ENCODE assay signal across 14 cellular contexts in the genomic region with DNA sequence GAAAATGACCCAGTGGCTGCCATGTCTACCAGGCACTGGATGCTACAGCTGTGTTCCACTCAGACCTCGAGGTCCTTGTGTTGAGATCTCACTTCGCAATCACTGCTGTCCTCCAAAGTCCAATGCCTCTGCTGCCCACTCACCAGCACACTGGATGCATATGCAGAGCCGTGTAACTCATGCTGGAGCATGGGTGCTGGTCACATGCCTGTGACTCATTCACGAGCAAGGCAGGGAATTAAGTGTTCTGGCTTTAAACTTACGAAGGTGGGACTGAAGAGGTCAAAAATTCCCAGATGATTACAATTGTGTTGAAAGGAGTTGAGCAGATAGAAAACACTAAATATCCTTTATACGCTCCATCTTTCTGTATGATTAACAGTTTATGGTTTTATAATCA.
DNase-seq lines count a peak whose midpoint lies in the region; FAIRE-seq and TF ChIP-seq lines count a peak whose summit lies in the region.
"Had no signal": no experiment of that assay in that cellular context is flagged by ENCODE, and none has a peak within 500 bp of the region (broad histone marks: within the 10 kb centered on the region; RNA-seq: fewer than 3 reads in every experiment).

No MANE protein-coding gene starts in this region.

- 15 to 62% (median 47%) methylated on average over 6 of the region's 6 CpGs for WGBS in small intestine, 3 donors

- intact Hi-C loops in activated CD4-positive, alpha-beta memory T cell treated with anti-CD3 and anti-CD28 coated beads for 36 hours (cut with micrococcal nuclease), result no loop called here

- DNase-seq in HEK293T (ENCODE audit: extremely low spot score) (peak; percentile 7), SK-MEL-5 (ENCODE audit: low read depth, low spot score) (peak; percentile 42), fibroblast of villous mesenchyme (ENCODE audit: low read depth) (peak; percentile 0), small intestine (peak; percentile 82), NCI-H1930 (lab: John Stamatoyannopoulos, UW) (no peak)
- DNase-seq in activated naive CD8-positive, alpha-beta T cell treated with anti-CD3 and anti-CD28 coated beads for 36 hours, result no peak
- no peak for DNase-seq in activated CD4-positive, alpha-beta memory T cell treated with anti-CD3 and anti-CD28 coated beads for 36 hours
- DNase-seq: effector CD4-positive, alpha-beta T cell; NCI-H82; stimulated activated CD4-positive, alpha-beta T cell treated with anti-CD3 and anti-CD28 coated beads, Interleukin-15, amount 100 ng/mL, for 24 hours had no signal

- no peaks in the 10 kb centered on the region for H3K36me3 ChIP-seq in small intestine (ENCODE audit: control insufficient read depth in 2 of 2, insufficient read depth in 2 of 2, low read length in 2 of 2)
- H3K36me3 ChIP-seq: gastroesophageal sphincter had no signal

- H3K27ac Mint-ChIP-seq in activated naive CD8-positive, alpha-beta T cell treated with anti-CD3 and anti-CD28 coated beads for 36 hours, result no peak overlapping the region
- no peak overlapping the region for H3K27ac Mint-ChIP-seq in activated CD4-positive, alpha-beta memory T cell treated with anti-CD3 and anti-CD28 coated beads for 36 hours

- CTCF ChIA-PET in HEK293T (lab: Yijun Ruan, JAX), result no interaction called here
- CTCF ChIA-PET in activated CD4-positive, alpha-beta memory T cell treated with anti-CD3 and anti-CD28 coated beads for 36 hours (lab: Charles Lee), result no interaction called here

- H3K4me3 ChIP-seq in fibroblast of villous mesenchyme (ENCODE audit: low read depth, low read length) (no peak overlapping the region), small intestine (ENCODE audit: low read depth in 1 of 2, low read length in 2 of 2) (no peak overlapping the region)
- H3K4me3 ChIP-seq: gastroesophageal sphincter, GM12878, SK-N-MC had no signal

- no peaks in the 10 kb centered on the region for H3K36me3 Mint-ChIP-seq in activated naive CD8-positive, alpha-beta T cell treated with anti-CD3 and anti-CD28 coated beads for 36 hours
- no peaks in the 10 kb centered on the region for H3K36me3 Mint-ChIP-seq in activated CD4-positive, alpha-beta memory T cell treated with anti-CD3 and anti-CD28 coated beads for 36 hours
- H3K36me3 Mint-ChIP-seq: brain had no signal

- in situ Hi-C loops in SK-MEL-5 (cut with HindIII; ENCODE audit: low pct_unique_long_range_greater_than_20kb, low sequenced_read_pairs), result no loop called here

- no peaks in the 10 kb centered on the region for H3K4me1 Mint-ChIP-seq in activated naive CD8-positive, alpha-beta T cell treated with anti-CD3 and anti-CD28 coated beads for 36 hours
- no peaks in the 10 kb centered on the region for H3K4me1 Mint-ChIP-seq in activated CD4-positive, alpha-beta memory T cell treated with anti-CD3 and anti-CD28 coated beads for 36 hours (ENCODE audit: low read depth)

- H3K27ac ChIP-seq in small intestine (ENCODE audit: low read depth in 1 of 2, low read length in 1 of 2), result no peak overlapping the region
- H3K27ac ChIP-seq: gastroesophageal sphincter, SK-N-MC had no signal

- TF ChIP-seq CTCF in fibroblast of villous mesenchyme (IDR thresholded peaks at IDR 0.05; ENCODE audit: insufficient read depth, low read depth, low read length), result no peak

- no peaks in the 10 kb centered on the region for H3K27me3 ChIP-seq in small intestine (ENCODE audit: control insufficient read depth in 2 of 2, insufficient read depth in 2 of 2, low read length in 2 of 2)
- H3K27me3 ChIP-seq: gastroesophageal sphincter had no signal

- POLR2A ChIA-PET in HEK293T (lab: Yijun Ruan, JAX), result no interaction called here
- POLR2A ChIA-PET in activated CD4-positive, alpha-beta memory T cell treated with anti-CD3 and anti-CD28 coated beads for 36 hours (lab: Charles Lee), result no interaction called here

- no peaks in the 10 kb centered on the region for H3K27me3 Mint-ChIP-seq in activated naive CD8-positive, alpha-beta T cell treated with anti-CD3 and anti-CD28 coated beads for 36 hours
- no peaks in the 10 kb centered on the region for H3K27me3 Mint-ChIP-seq in activated CD4-positive, alpha-beta memory T cell treated with anti-CD3 and anti-CD28 coated beads for 36 hours
- H3K27me3 Mint-ChIP-seq: brain had no signal

- H3K4me1 ChIP-seq in small intestine (ENCODE audit: control insufficient read depth in 2 of 2, insufficient read depth in 1 of 2, low read depth in 1 of 2, low read length in 1 of 2), result peaks cover 0 to 2% of the 10 kb centered on the region in 2 donors

- no peak for FAIRE-seq in small intestine (lab: Jason Lieb, UNC)
- FAIRE-seq: GM12878 had no signal

- no peak overlapping the region for H3K4me3 Mint-ChIP-seq in activated naive CD8-positive, alpha-beta T cell treated with anti-CD3 and anti-CD28 coated beads for 36 hours
- H3K4me3 Mint-ChIP-seq in activated CD4-positive, alpha-beta memory T cell treated with anti-CD3 and anti-CD28 coated beads for 36 hours, result no peak overlapping the region
- H3K4me3 Mint-ChIP-seq: brain had no signal

- H3K9me3 Mint-ChIP-seq in activated naive CD8-positive, alpha-beta T cell treated with anti-CD3 and anti-CD28 coated beads for 36 hours, result peaks cover 16% of the 10 kb centered on the region
- peaks cover 37% of the 10 kb centered on the region for H3K9me3 Mint-ChIP-seq in activated CD4-positive, alpha-beta memory T cell treated with anti-CD3 and anti-CD28 coated beads for 36 hours

- H3K9me3 ChIP-seq in small intestine (ENCODE audit: control insufficient read depth, low read depth), result no peaks in the 10 kb centered on the region

TF ChIP-seq in HEK293T, 16 proteins besides CTCF, POLR2A, EP300 and RAD21:
- TF ChIP-seq SP1 (IDR thresholded peaks at IDR 0.05) (no peak), ARNT (IDR thresholded peaks at IDR 0.05) (no peak), FOXA1 (IDR thresholded peaks at IDR 0.05) (no peak), ELF4 (IDR thresholded peaks at IDR 0.05) (no peak), FOXK2 (IDR thresholded peaks at IDR 0.05) (no peak), ZNF384 (IDR thresholded peaks at IDR 0.05) (no peak), L3MBTL2 (conservative IDR thresholded peaks at IDR 0.05) (no peak), NFRKB (IDR thresholded peaks at IDR 0.05) (no peak), TARDBP (IDR thresholded peaks at IDR 0.05) (no peak), HDGF (IDR thresholded peaks at IDR 0.05; ENCODE audit: borderline replicate concordance) (no peak), BHLHE40 (IDR thresholded peaks at IDR 0.05; ENCODE audit: borderline replicate concordance) (no peak), CTBP1 (IDR thresholded peaks at IDR 0.05; ENCODE audit: borderline replicate concordance) (no peak), SUZ12 (IDR thresholded peaks at IDR 0.05) (no peak), FOXM1 (IDR thresholded peaks at IDR 0.05; ENCODE audit: borderline replicate concordance) (no peak), LEF1 (IDR thresholded peaks at IDR 0.05; ENCODE audit: borderline replicate concordance) (no peak)
- TF ChIP-seq, protein P1, sequence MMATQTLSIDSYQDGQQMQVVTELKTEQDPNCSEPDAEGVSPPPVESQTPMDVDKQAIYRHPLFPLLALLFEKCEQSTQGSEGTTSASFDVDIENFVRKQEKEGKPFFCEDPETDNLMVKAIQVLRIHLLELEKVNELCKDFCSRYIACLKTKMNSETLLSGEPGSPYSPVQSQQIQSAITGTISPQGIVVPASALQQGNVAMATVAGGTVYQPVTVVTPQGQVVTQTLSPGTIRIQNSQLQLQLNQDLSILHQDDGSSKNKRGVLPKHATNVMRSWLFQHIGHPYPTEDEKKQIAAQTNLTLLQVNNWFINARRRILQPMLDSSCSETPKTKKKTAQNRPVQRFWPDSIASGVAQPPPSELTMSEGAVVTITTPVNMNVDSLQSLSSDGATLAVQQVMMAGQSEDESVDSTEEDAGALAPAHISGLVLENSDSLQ (IDR thresholded peaks at IDR 0.05), result no peak

Comparison
In these comparisons a context has a peak if more than half of its experiments do, and no peak if none do; other contexts are left out.
1. DNase-seq: peak in HEK293T (single experiment), SK-MEL-5 (single experiment), fibroblast of villous mesenchyme (single experiment) and small intestine (single experiment); none in NCI-H1930 (0 of 2), activated naive CD8-positive, alpha-beta T cell treated with anti-CD3 and anti-CD28 coated beads for 36 hours (single experiment) and activated CD4-positive, alpha-beta memory T cell treated with anti-CD3 and anti-CD28 coated beads for 36 hours (single experiment).